ENCODE assay signal across 8 cellular contexts in genomic region chr18:49562481-49563129, GRCh38. TPM values are rescaled to one million over a fixed set of nuclear protein-coding genes. Genes with fewer than 3 reads are reported as not detected.
DNase-seq lines count a peak whose midpoint lies in the region; ATAC-seq and TF ChIP-seq lines count a peak whose summit lies in the region.

No MANE protein-coding gene starts in this region.

- H3K27ac ChIP-seq in SJCRH30 (no peak overlapping the region), esophagus squamous epithelium (no peak overlapping the region), body of pancreas (no peak overlapping the region)

- H3K4me3 Mint-ChIP-seq in natural killer cell treated with Interleukin-12 subunit alpha and Interleukin-12 subunit beta and Interleukin-15 and Interleukin-18, amount 100 ng/mL, for 72 hours, result peak overlapping the region; percentile 79

- H3K36me3 ChIP-seq in SJCRH30, result peaks cover 4% of the 10 kb centered on the region; the same call in 1 of the 2 replicates
- H3K36me3 ChIP-seq in esophagus squamous epithelium, result no peaks in the 10 kb centered on the region
- no peaks in the 10 kb centered on the region for H3K36me3 ChIP-seq in body of pancreas (replicated peaks in 1 of 2; ENCODE audit: insufficient read depth in 1 of 2, low read depth in 2 of 2)

- H3K36me3 Mint-ChIP-seq in natural killer cell treated with Interleukin-12 subunit alpha and Interleukin-12 subunit beta and Interleukin-15 and Interleukin-18, amount 100 ng/mL, for 72 hours, result no peaks in the 10 kb centered on the region

- H3K4me3 ChIP-seq in SJCRH30 (peak overlapping the region; percentile 58), esophagus squamous epithelium (peak overlapping the region in 3 of 4 donors; percentile 31 to 61 (median 42)), lower leg skin (ENCODE audit: low read depth, poor library complexity, severe bottlenecking) (no peak overlapping the region), body of pancreas (no peak overlapping the region)

- H3K4me1 Mint-ChIP-seq in natural killer cell treated with Interleukin-12 subunit alpha and Interleukin-12 subunit beta and Interleukin-15 and Interleukin-18, amount 100 ng/mL, for 72 hours (ENCODE audit: low read depth in 2 of 2), result peaks cover 24 to 30% of the 10 kb centered on the region in 2 donors

- H3K27me3 Mint-ChIP-seq in natural killer cell treated with Interleukin-12 subunit alpha and Interleukin-12 subunit beta and Interleukin-15 and Interleukin-18, amount 100 ng/mL, for 72 hours, result peaks cover 57 to 72% of the 10 kb centered on the region in 2 donors

- H3K4me1 ChIP-seq in SJCRH30, result peaks cover 7% of the 10 kb centered on the region; the same call in 1 of the 2 replicates
- H3K4me1 ChIP-seq in esophagus squamous epithelium, result peaks cover 23 to 36% (median 25%) of the 10 kb centered on the region in 3 donors
- H3K4me1 ChIP-seq in body of pancreas, result peaks cover 49% of the 10 kb centered on the region

- H3K9me3 ChIP-seq in SJCRH30 (replicated peaks) (no peaks in the 10 kb centered on the region), esophagus squamous epithelium (no peaks in the 10 kb centered on the region), body of pancreas (no peaks in the 10 kb centered on the region)

- no peak for ATAC-seq in natural killer cell treated with Interleukin-12 subunit alpha and Interleukin-12 subunit beta and Interleukin-15 and Interleukin-18, amount 100 ng/mL, for 72 hours
- ATAC-seq in body of pancreas, result no peak

- TF ChIP-seq POLR2A in esophagus squamous epithelium (IDR thresholded peaks at IDR 0.05) (no peak), lower leg skin (IDR thresholded peaks at IDR 0.05) (no peak), body of pancreas (IDR thresholded peaks at IDR 0.05) (no peak)

- no peaks in the 10 kb centered on the region for H3K9me3 Mint-ChIP-seq in natural killer cell treated with Interleukin-12 subunit alpha and Interleukin-12 subunit beta and Interleukin-15 and Interleukin-18, amount 100 ng/mL, for 72 hours

- WGBS in esophagus squamous epithelium, 2 donors, result 46 to 49% methylated on average over 8 of the region's 11 CpGs
- WGBS in lower leg skin, 2 donors, result 59 to 60% methylated on average over 11 of the region's 11 CpGs
- WGBS in body of pancreas, 2 donors, result 77 to 86% methylated on average over 11 of the region's 11 CpGs

- DNase-seq in ELF-1 (ENCODE audit: low read depth, low spot score), result peak; percentile 46
- DNase-seq in SJCRH30, result peak in 1 of 2 experiments; percentile 45
- DNase-seq in esophagus squamous epithelium (lab: John Stamatoyannopoulos, UW), result no peak
- DNase-seq in natural killer cell treated with Interleukin-12 subunit alpha and Interleukin-12 subunit beta and Interleukin-15 and Interleukin-18, amount 100 ng/mL, for 72 hours (ENCODE audit: low spot score), result no peak
- DNase-seq in lower leg skin (ENCODE audit: low spot score in 2 of 2), result no peak
- DNase-seq in NCI-H510A (lab: John Stamatoyannopoulos, UW), result no peak
- no peak for DNase-seq in body of pancreas
- no peak for DNase-seq in NCI-H748 treated with DMSO at 0.1 percent for 48 hours (lab: John Stamatoyannopoulos, UW)

- H3K27ac Mint-ChIP-seq in natural killer cell treated with Interleukin-12 subunit alpha and Interleukin-12 subunit beta and Interleukin-15 and Interleukin-18, amount 100 ng/mL, for 72 hours, result no peak overlapping the region

- intact Hi-C loops in esophagus squamous epithelium (cut with DNase I), result loop anchor here (10.0 kb wide), 1 partner anchor 202 kb away; no protein-coding TSS in a partner anchor
- intact Hi-C loops in lower leg skin (cut with DNase I; ENCODE audit: low total_unique reads), result loop anchor here (5.0 kb wide), 1 partner anchor 290 kb away; no protein-coding TSS in a partner anchor
- intact Hi-C loops in body of pancreas (cut with DNase I), result loop anchor here (10.0 kb wide), 1 partner anchor 292 kb away; no protein-coding TSS in a partner anchor

- TF ChIP-seq CTCF in esophagus squamous epithelium (IDR thresholded peaks at IDR 0.05) (no peak), lower leg skin (IDR thresholded peaks at IDR 0.05) (no peak), body of pancreas (IDR thresholded peaks at IDR 0.05) (no peak)

- H3K27me3 ChIP-seq in SJCRH30, result no peaks in the 10 kb centered on the region
- peaks cover 10 to 86% (median 12%) of the 10 kb centered on the region in 4 donors for H3K27me3 ChIP-seq in esophagus squamous epithelium
- no peaks in the 10 kb centered on the region for H3K27me3 ChIP-seq in body of pancreas

RNA-seq across cellular contexts. Expression of gene LIPG, which starts 0.7 kb away (rescaled TPM):
- total RNA-seq in SJCRH30 (2014; rRNA removed; shearing (Covaris generic)), result 37.0 and 37.3 TPM in 2 replicates
- total RNA-seq in esophagus squamous epithelium (10 to 100 TPM in 1 of 4 donors, 1 to 10 TPM in 1, under 1 TPM in 2; 0.12 to 13.9 (median 2.1) TPM), lower leg skin (1 to 10 TPM in 3 of 4 donors, under 1 TPM in 1; 0.23 to 3.6 (median 2.0) TPM), body of pancreas (under 1 TPM; 0.52 to 0.66 TPM)
- total RNA-seq in natural killer cell treated with Interleukin-12 subunit alpha and Interleukin-12 subunit beta and Interleukin-15 and Interleukin-18, amount 100 ng/mL, for 72 hours, result under 1 TPM in 1 of 2 donors, not detected in 1; 0.19 TPM

Comparison
In these comparisons a context has a peak if more than half of its experiments do, and no peak if none do; other contexts are left out.
1. H3K4me3 ChIP-seq: peak in SJCRH30 (single experiment) and esophagus squamous epithelium (3 of 4); none in lower leg skin (single experiment) and body of pancreas (0 of 2).